8 cellular contexts compared by ENCODE assay signal in genomic region chr10:12241810-12242529, GRCh38. TPM values are rescaled to one million over a fixed set of nuclear protein-coding genes. Genes with fewer than 3 reads are reported as not detected.
DNase-seq lines count a peak whose midpoint lies in the region; ATAC-seq and TF ChIP-seq lines count a peak whose summit lies in the region.

No MANE protein-coding gene starts in this region.

- H3K4me1 ChIP-seq in thymus (ENCODE audit: control insufficient read depth, insufficient read depth, low read length) (no peaks in the 10 kb centered on the region), Karpas-422 (ENCODE audit: low read length) (peaks cover 36% of the 10 kb centered on the region)

- DNase-seq in activated CD8-positive, alpha-beta memory T cell treated with anti-CD3 and anti-CD28 coated beads, Interleukin-2, amount 10 ng/mL, durations not matched to agents 7 days and 5 days = no peak
- DNase-seq in activated CD8-positive, alpha-beta memory T cell treated with anti-CD3 and anti-CD28 coated beads, Interleukin-2, amount 50 U/mL, for 4 hours = no peak
- peak; percentile 58 for DNase-seq in activated naive CD8-positive, alpha-beta T cell treated with anti-CD3 and anti-CD28 coated beads for 36 hours
- DNase-seq in mesothelial cell of epicardium (ENCODE audit: low spot score in 2 of 2, unreplicated experiment in 2 of 2) (no peak), NCI-H2171 treated with DMSO at 0.1 percent for 48 hours (lab: John Stamatoyannopoulos, UW) (no peak), Karpas-422 (no peak)

- CTCF ChIA-PET in activated CD8-positive, alpha-beta memory T cell treated with anti-CD3 and anti-CD28 coated beads, Interleukin-2, amount 10 ng/mL, durations not matched to agents 7 days and 5 days (lab: Charles Lee) = no interaction called here

- no peaks in the 10 kb centered on the region for H3K9me3 ChIP-seq in thymus (ENCODE audit: control insufficient read depth)
- no peaks in the 10 kb centered on the region for H3K9me3 ChIP-seq in Karpas-422 (ENCODE audit: low read length)

- H3K9me3 Mint-ChIP-seq in activated CD8-positive, alpha-beta memory T cell treated with anti-CD3 and anti-CD28 coated beads, Interleukin-2, amount 10 ng/mL, durations not matched to agents 7 days and 5 days (ENCODE audit: low read depth) = no peaks in the 10 kb centered on the region
- H3K9me3 Mint-ChIP-seq in activated naive CD8-positive, alpha-beta T cell treated with anti-CD3 and anti-CD28 coated beads for 36 hours = no peaks in the 10 kb centered on the region
- H3K9me3 Mint-ChIP-seq in mesothelial cell of epicardium = no peaks in the 10 kb centered on the region

- H3K4me1 Mint-ChIP-seq in activated CD8-positive, alpha-beta memory T cell treated with anti-CD3 and anti-CD28 coated beads, Interleukin-2, amount 10 ng/mL, durations not matched to agents 7 days and 5 days = peaks cover 25% of the 10 kb centered on the region
- peaks cover 27% of the 10 kb centered on the region for H3K4me1 Mint-ChIP-seq in activated naive CD8-positive, alpha-beta T cell treated with anti-CD3 and anti-CD28 coated beads for 36 hours
- H3K4me1 Mint-ChIP-seq in mesothelial cell of epicardium = peaks cover 13% of the 10 kb centered on the region

- no peak for TF ChIP-seq CTCF in mesothelial cell of epicardium (IDR thresholded peaks at IDR 0.05; ENCODE audit: unreplicated experiment)

- H3K9ac ChIP-seq in Karpas-422 (ENCODE audit: low read length) = no peak overlapping the region

- ATAC-seq in activated CD8-positive, alpha-beta memory T cell treated with anti-CD3 and anti-CD28 coated beads, Interleukin-2, amount 10 ng/mL, durations not matched to agents 7 days and 5 days = no peak
- no peak for ATAC-seq in GM21825 (IDR thresholded peaks at IDR 0.05; ENCODE audit: unreplicated experiment)

- H3K9me2 ChIP-seq in Karpas-422 (replicated peaks; ENCODE audit: insufficient read depth, low read length) = no peaks in the 10 kb centered on the region

- H2AFZ ChIP-seq in Karpas-422 (ENCODE audit: low read length) = no peak overlapping the region

- H3K4me3 ChIP-seq in thymus (ENCODE audit: low read length) (no peak overlapping the region), Karpas-422 (ENCODE audit: low read length) (no peak overlapping the region)

- H3K36me3 ChIP-seq in thymus (ENCODE audit: control insufficient read depth, insufficient read depth) (peaks cover 49% of the 10 kb centered on the region), Karpas-422 (ENCODE audit: insufficient read depth, low read length) (peaks cover 47% of the 10 kb centered on the region)

- peaks cover 48% of the 10 kb centered on the region for H3K36me3 Mint-ChIP-seq in activated CD8-positive, alpha-beta memory T cell treated with anti-CD3 and anti-CD28 coated beads, Interleukin-2, amount 10 ng/mL, durations not matched to agents 7 days and 5 days
- H3K36me3 Mint-ChIP-seq in activated naive CD8-positive, alpha-beta T cell treated with anti-CD3 and anti-CD28 coated beads for 36 hours = peaks cover 40% of the 10 kb centered on the region
- H3K36me3 Mint-ChIP-seq in mesothelial cell of epicardium = peaks cover 39% of the 10 kb centered on the region

- H3K4me3 Mint-ChIP-seq in activated CD8-positive, alpha-beta memory T cell treated with anti-CD3 and anti-CD28 coated beads, Interleukin-2, amount 10 ng/mL, durations not matched to agents 7 days and 5 days = no peak overlapping the region
- H3K4me3 Mint-ChIP-seq in activated naive CD8-positive, alpha-beta T cell treated with anti-CD3 and anti-CD28 coated beads for 36 hours = peak overlapping the region; percentile 14
- H3K4me3 Mint-ChIP-seq in mesothelial cell of epicardium = no peak overlapping the region

- no peaks in the 10 kb centered on the region for H3K27me3 Mint-ChIP-seq in activated CD8-positive, alpha-beta memory T cell treated with anti-CD3 and anti-CD28 coated beads, Interleukin-2, amount 10 ng/mL, durations not matched to agents 7 days and 5 days
- H3K27me3 Mint-ChIP-seq in activated naive CD8-positive, alpha-beta T cell treated with anti-CD3 and anti-CD28 coated beads for 36 hours = no peaks in the 10 kb centered on the region
- H3K27me3 Mint-ChIP-seq in mesothelial cell of epicardium (ENCODE audit: low read depth) = no peaks in the 10 kb centered on the region

- H4K20me1 ChIP-seq in Karpas-422 (ENCODE audit: insufficient read depth, low read depth, low read length) = peaks cover 60% of the 10 kb centered on the region

- no peaks in the 10 kb centered on the region for H3K27me3 ChIP-seq in thymus (ENCODE audit: control insufficient read depth, insufficient read depth)
- no peaks in the 10 kb centered on the region for H3K27me3 ChIP-seq in Karpas-422 (ENCODE audit: low read length)

- H3K27ac ChIP-seq in thymus (ENCODE audit: low read depth) = peak overlapping the region; percentile 74
- H3K27ac ChIP-seq in Karpas-422 (ENCODE audit: low read length) = no peak overlapping the region

- H3K79me2 ChIP-seq in Karpas-422 (ENCODE audit: low read length) = peaks cover 24% of the 10 kb centered on the region

- H3K4me2 ChIP-seq in Karpas-422 (ENCODE audit: low read depth, low read length, poor library complexity, severe bottlenecking) = no peak overlapping the region

- 87% methylated on average over 19 of the region's 19 CpGs for WGBS in thymus

- peak overlapping the region; percentile 69 for H3K27ac Mint-ChIP-seq in activated CD8-positive, alpha-beta memory T cell treated with anti-CD3 and anti-CD28 coated beads, Interleukin-2, amount 10 ng/mL, durations not matched to agents 7 days and 5 days
- H3K27ac Mint-ChIP-seq in activated naive CD8-positive, alpha-beta T cell treated with anti-CD3 and anti-CD28 coated beads for 36 hours = peak overlapping the region; percentile 71
- peak overlapping the region; percentile 75 for H3K27ac Mint-ChIP-seq in mesothelial cell of epicardium

RNA-seq across cellular contexts. Expression of gene CDC123, which starts 46.0 kb away (rescaled TPM):
- total RNA-seq in activated CD8-positive, alpha-beta memory T cell treated with anti-CD3 and anti-CD28 coated beads, Interleukin-2, amount 10 ng/mL, durations not matched to agents 7 days and 5 days = 100 to 1,000 TPM in 1 of 2 experiments, 10 to 100 TPM in 1; 95.2 to 130 TPM
- total RNA-seq in activated naive CD8-positive, alpha-beta T cell treated with anti-CD3 and anti-CD28 coated beads for 36 hours = 100 to 1,000 TPM; 162 to 170 TPM
- 60.2 to 65.7 TPM (median 60.8 TPM) in 3 replicates for total RNA-seq in mesothelial cell of epicardium
- polyA plus RNA-seq in thymus = 50.7 TPM
- total RNA-seq in Karpas-422 (2014; rRNA removed; shearing (Covaris generic); ENCODE audit: low replicate concordance) = 82.9 and 138 TPM in 2 replicates

RNA-seq across cellular contexts. Expression of gene NUDT5, which starts 46.3 kb away (rescaled TPM):
- total RNA-seq in activated CD8-positive, alpha-beta memory T cell treated with anti-CD3 and anti-CD28 coated beads, Interleukin-2, amount 10 ng/mL, durations not matched to agents 7 days and 5 days = 100 to 1,000 TPM; 107 to 125 TPM
- total RNA-seq in activated naive CD8-positive, alpha-beta T cell treated with anti-CD3 and anti-CD28 coated beads for 36 hours = 100 to 1,000 TPM; 108 to 114 TPM
- total RNA-seq in mesothelial cell of epicardium = 51.0 to 58.6 TPM (median 54.1 TPM) in 3 replicates
- 47.2 TPM for polyA plus RNA-seq in thymus
- total RNA-seq in Karpas-422 (2014; rRNA removed; shearing (Covaris generic); ENCODE audit: low replicate concordance) = 73.2 and 96.9 TPM in 2 replicates
